Comparison of ENCODE assay signal across 17 cellular contexts in genomic region chr20:43438578-43439316, GRCh38. TPM values are rescaled to one million over a fixed set of nuclear protein-coding genes. Genes with fewer than 3 reads are reported as not detected.
DNase-seq lines count a peak whose midpoint lies in the region; ATAC-seq and TF ChIP-seq lines count a peak whose summit lies in the region.
"Had no signal": no experiment of that assay in that cellular context is flagged by ENCODE, and none has a peak within 500 bp of the region (broad histone marks: within the 10 kb centered on the region; RNA-seq: fewer than 3 reads in every experiment).

No MANE protein-coding gene starts in this region.

- H3K27ac ChIP-seq in SK-N-SH (ENCODE audit: low read depth in 2 of 2, low read length in 1 of 2): peak overlapping the region in 1 of 2 experiments; percentile 45; a peak in 1 of 4 replicates
- H3K27ac ChIP-seq: cardiac muscle cell, HL-60, VCaP had no signal

- peaks cover 10 to 31% (median 20%) of the 10 kb centered on the region in 3 donors for H3K27me3 Mint-ChIP-seq in naive B cell

- TF ChIP-seq CTCF in SK-N-SH (IDR thresholded peaks at IDR 0.05): no peak

- no peak overlapping the region for H3K9ac ChIP-seq in SK-N-SH

- peak; percentile 81 for ATAC-seq in GM19035 (IDR thresholded peaks at IDR 0.05; ENCODE audit: unreplicated experiment)
- peak; percentile 84 for ATAC-seq in GM21723 (IDR thresholded peaks at IDR 0.05; ENCODE audit: unreplicated experiment)
- ATAC-seq in HG03280 (IDR thresholded peaks at IDR 0.05; ENCODE audit: unreplicated experiment): peak; percentile 87
- ATAC-seq in naive B cell (ENCODE audit: low read depth in 2 of 2): peak; percentile 33 to 41
- no peak for ATAC-seq in GM21360 (IDR thresholded peaks at IDR 0.05; ENCODE audit: unreplicated experiment)
- ATAC-seq: stimulated activated naive CD8-positive, alpha-beta T cell treated with anti-CD3 and anti-CD28 coated beads, Interleukin-15, amount 100 ng/mL, for 72 hours had no signal

- CTCF ChIA-PET in SK-N-SH (lab: Yijun Ruan, JAX): interaction anchor here (1.0 to 1.8 kb wide), 2 partner anchors 10 to 30 kb away, joined by 3 to 4 read pairs; no protein-coding TSS in a partner anchor

- no peak overlapping the region for H3K4me3 ChIP-seq in SK-N-SH (ENCODE audit: low read depth in 2 of 2, low read length in 1 of 2)
- H3K4me3 ChIP-seq: cardiac muscle cell had no signal

- H3K36me3 ChIP-seq in SK-N-SH (replicated peaks in 1 of 2; ENCODE audit: control insufficient read depth in 1 of 2, insufficient read depth in 2 of 2, low read length in 1 of 2): no peaks in the 10 kb centered on the region
- H3K36me3 ChIP-seq: cardiac muscle cell had no signal

- H3K9me3 Mint-ChIP-seq in naive B cell: peaks cover 0 to 4% (median 0%) of the 10 kb centered on the region in 7 donors
- H3K9me3 Mint-ChIP-seq: activated T-helper 1 cell treated with anti-CD3 and anti-CD28 coated beads, Interleukin-12 subunit alpha, Interleukin-12 subunit beta, Interleukin-2, Interleukin-4 antibody, amounts not matched to agents 30 ng/mL and 10 ng/mL and 1 ng/mL, durations not matched to agents 14 hours and 24 hours and 36 hours had no signal

- no peaks in the 10 kb centered on the region for H3K9me3 ChIP-seq in SK-N-SH

- H3K9me2 ChIP-seq in SK-N-SH: no peaks in the 10 kb centered on the region

- no peak for TF ChIP-seq EP300 in SK-N-SH (IDR thresholded peaks at IDR 0.05; ENCODE audit: borderline replicate concordance in 1 of 2, low read depth in 1 of 2, low read length in 1 of 2)

- no peaks in the 10 kb centered on the region for H3K79me2 ChIP-seq in SK-N-SH (ENCODE audit: insufficient read depth)

- DNase-seq in naive B cell (no peak), NCI-H128 (lab: John Stamatoyannopoulos, UW; ENCODE audit: unreplicated experiment) (no peak), SK-N-SH (no peak), NCI-H69 (lab: John Stamatoyannopoulos, UW) (no peak)
- DNase-seq: COR-L47; erythroblast; NCI-H510A; Right ventricle myocardium superior; stimulated activated naive CD8-positive, alpha-beta T cell treated with anti-CD3 and anti-CD28 coated beads, Interleukin-15, amount 100 ng/mL, for 72 hours had no signal

- no peak for TF ChIP-seq RAD21 in SK-N-SH (IDR thresholded peaks at IDR 0.05; ENCODE audit: low read length)

- no peaks in the 10 kb centered on the region for H3K27me3 ChIP-seq in SK-N-SH (ENCODE audit: insufficient read depth)

- H4K20me1 ChIP-seq in SK-N-SH (ENCODE audit: insufficient read depth): no peaks in the 10 kb centered on the region

- peaks cover 6 to 22% (median 8%) of the 10 kb centered on the region in 3 donors for H3K4me1 Mint-ChIP-seq in naive B cell

- H3K36me3 Mint-ChIP-seq in naive B cell: no peaks in the 10 kb centered on the region

- H2AFZ ChIP-seq in SK-N-SH (ENCODE audit: low read depth): no peak overlapping the region

- 34% methylated on average over 7 of the region's 7 CpGs for WGBS in SK-N-SH (ENCODE audit: low lambda C conversion rate)

- H3K4me2 ChIP-seq in SK-N-SH: no peak overlapping the region

- peak overlapping the region in 1 of 8 donors; percentile 7 for H3K4me3 Mint-ChIP-seq in naive B cell
- H3K4me3 Mint-ChIP-seq: activated T-helper 1 cell treated with anti-CD3 and anti-CD28 coated beads, Interleukin-12 subunit alpha, Interleukin-12 subunit beta, Interleukin-2, Interleukin-4 antibody, amounts not matched to agents 30 ng/mL and 10 ng/mL and 1 ng/mL, durations not matched to agents 14 hours and 24 hours and 36 hours; stimulated activated naive CD8-positive, alpha-beta T cell treated with anti-CD3 and anti-CD28 coated beads, Interleukin-15, amount 100 ng/mL, for 72 hours had no signal

- no peaks in the 10 kb centered on the region for H3F3A ChIP-seq in SK-N-SH (replicated peaks; ENCODE audit: insufficient read depth)

- H3K4me1 ChIP-seq in SK-N-SH (ENCODE audit: control insufficient read depth in 1 of 2, insufficient read depth in 2 of 2, low read depth in 1 of 2, low read length in 1 of 2): peaks cover 0 to 10% of the 10 kb centered on the region in 2 experiments; a peak in 1 of 4 replicates

- no peak overlapping the region for H3K27ac Mint-ChIP-seq in naive B cell
- H3K27ac Mint-ChIP-seq: activated T-helper 1 cell treated with anti-CD3 and anti-CD28 coated beads, Interleukin-12 subunit alpha, Interleukin-12 subunit beta, Interleukin-2, Interleukin-4 antibody, amounts not matched to agents 30 ng/mL and 10 ng/mL and 1 ng/mL, durations not matched to agents 14 hours and 24 hours and 36 hours had no signal

- POLR2A ChIA-PET in SK-N-SH (lab: Yijun Ruan, JAX): no interaction called here

TF ChIP-seq in SK-N-SH, 30 proteins besides CTCF, POLR2A, EP300 and RAD21 (continues in another document):
- TF ChIP-seq MAX (IDR thresholded peaks at IDR 0.05; ENCODE audit: low read depth): no peak
- TF ChIP-seq EZH2phosphoT487 (IDR thresholded peaks at IDR 0.05; ENCODE audit: borderline replicate concordance, low read depth): no peak
- TF ChIP-seq SMC3 (IDR thresholded peaks at IDR 0.05; ENCODE audit: low read depth, low read length): no peak
- TF ChIP-seq MXI1 (IDR thresholded peaks at IDR 0.05; ENCODE audit: low read depth, low read length): no peak
- TF ChIP-seq RFX5 (IDR thresholded peaks at IDR 0.05; ENCODE audit: low read length): no peak
- no peak for TF ChIP-seq TAF1 (IDR thresholded peaks at IDR 0.05; ENCODE audit: borderline replicate concordance, low read depth, low read length)
- no peak for TF ChIP-seq IRF3 (IDR thresholded peaks at IDR 0.05; ENCODE audit: low read depth, low read length)
- TF ChIP-seq SIN3A (IDR thresholded peaks at IDR 0.05; ENCODE audit: borderline replicate concordance, low read depth, low read length): no peak
- no peak for TF ChIP-seq REST (IDR thresholded peaks at IDR 0.05; ENCODE audit: low read depth, low read length)
- TF ChIP-seq TEAD4 (IDR thresholded peaks at IDR 0.05; ENCODE audit: borderline replicate concordance, insufficient read depth): no peak
- no peak for TF ChIP-seq FOXJ3 (CRISPR knock-in tag; IDR thresholded peaks at IDR 0.05)
- no peak for TF ChIP-seq NFIC (IDR thresholded peaks at IDR 0.05; ENCODE audit: borderline replicate concordance)
- TF ChIP-seq USF1 (IDR thresholded peaks at IDR 0.05; ENCODE audit: borderline replicate concordance, low read depth): no peak
- TF ChIP-seq, protein P1, sequence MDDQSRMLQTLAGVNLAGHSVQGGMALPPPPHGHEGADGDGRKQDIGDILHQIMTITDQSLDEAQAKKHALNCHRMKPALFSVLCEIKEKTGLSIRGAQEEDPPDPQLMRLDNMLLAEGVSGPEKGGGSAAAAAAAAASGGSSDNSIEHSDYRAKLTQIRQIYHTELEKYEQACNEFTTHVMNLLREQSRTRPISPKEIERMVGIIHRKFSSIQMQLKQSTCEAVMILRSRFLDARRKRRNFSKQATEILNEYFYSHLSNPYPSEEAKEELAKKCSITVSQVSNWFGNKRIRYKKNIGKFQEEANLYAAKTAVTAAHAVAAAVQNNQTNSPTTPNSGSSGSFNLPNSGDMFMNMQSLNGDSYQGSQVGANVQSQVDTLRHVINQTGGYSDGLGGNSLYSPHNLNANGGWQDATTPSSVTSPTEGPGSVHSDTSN (IDR thresholded peaks at IDR 0.05): no peak
- TF ChIP-seq RCOR1 (IDR thresholded peaks at IDR 0.05; ENCODE audit: low read length): no peak

RNA-seq across cellular contexts. Expression of gene SRSF6, which starts 18.9 kb away (rescaled TPM):
- polyA plus RNA-seq in naive B cell (ENCODE audit: low read depth in 6 of 6): 10 to 100 TPM; 43.3 to 72.5 (median 53.9) TPM
- 92.6 and 126 TPM in 2 replicates for polyA plus RNA-seq in SK-N-SH (2012; rRNA removed)
- polyA plus RNA-seq in SK-N-SH (2012; cell fraction: cytosol; rRNA removed): 97.0 and 98.6 TPM in 2 replicates
- polyA plus RNA-seq in SK-N-SH (2012; cell fraction: nucleus; rRNA removed): 193 and 328 TPM in 2 replicates
